ENCODE assay signal across 18 cellular contexts in genomic region chr10:1198453-1199344, GRCh38.
DNase-seq lines count a peak whose midpoint lies in the region; ATAC-seq and TF ChIP-seq lines count a peak whose summit lies in the region.
"Had no signal": no experiment of that assay in that cellular context is flagged by ENCODE, and none has a peak within 500 bp of the region (broad histone marks: within the 10 kb centered on the region; RNA-seq: fewer than 3 reads in every experiment).

No MANE protein-coding gene starts in this region.

- peak; percentile 9 for DNase-seq in NCI-H2171 treated with DMSO at 0.1 percent for 48 hours (lab: John Stamatoyannopoulos, UW)
- DNase-seq in NCI-H2171 (lab: John Stamatoyannopoulos, UW): no peak
- peak; percentile 75 for DNase-seq in NCI-H748 (lab: John Stamatoyannopoulos, UW; ENCODE audit: unreplicated experiment)
- peak in 1 of 2 donors; percentile 56 for DNase-seq in left colon
- no peak for DNase-seq in natural killer cell
- no peak for DNase-seq in stimulated activated CD4-positive, alpha-beta T cell treated with anti-CD3 and anti-CD28 coated beads, Interleukin-2, amount 100 ng/mL, for 24 hours
- DNase-seq: activated CD8-positive, alpha-beta T cell treated with anti-CD3 and anti-CD28 coated beads, Interleukin-2, amount 10 ng/mL, durations not matched to agents 7 days and 5 days; amniotic stem cell; occipital lobe; PC-9 had no signal

- no peak overlapping the region for H3K27ac Mint-ChIP-seq in natural killer cell
- H3K27ac Mint-ChIP-seq: activated CD8-positive, alpha-beta T cell treated with anti-CD3 and anti-CD28 coated beads, Interleukin-2, amount 10 ng/mL, durations not matched to agents 7 days and 5 days; activated T-helper 2 cell treated with anti-CD3 and anti-CD28 coated beads, Interferon-gamma antibody, Interleukin-2, Interleukin-4, amounts not matched to agents 10 μg/mL and 5 μg/mL and 100 μg/mL, durations not matched to agents 14 hours and 24 hours and 36 hours; CD14-positive monocyte; mesothelial cell of epicardium; stimulated activated memory B cell treated with anti-CD40 and anti-IgM and Interleukin-4, amounts not matched to agents 10 μg/mL and 1 μg/mL and 100 μg/mL, for 72 hours had no signal

- peak overlapping the region; percentile 100 for H3K27ac ChIP-seq in temporal lobe (ENCODE audit: low read depth, low read length)
- H3K27ac ChIP-seq: A549, PC-9 had no signal

- intact Hi-C loops in left colon (cut with DNase I, micrococcal nuclease) (no loop called here), natural killer cell (cut with micrococcal nuclease) (no loop called here)

- no peaks in the 10 kb centered on the region for H3K9me3 Mint-ChIP-seq in natural killer cell
- H3K9me3 Mint-ChIP-seq: activated T-helper 2 cell treated with anti-CD3 and anti-CD28 coated beads, Interferon-gamma antibody, Interleukin-2, Interleukin-4, amounts not matched to agents 10 μg/mL and 5 μg/mL and 100 μg/mL, durations not matched to agents 14 hours and 24 hours and 36 hours; stimulated activated memory B cell treated with anti-CD40 and anti-IgM and Interleukin-4, amounts not matched to agents 10 μg/mL and 1 μg/mL and 100 μg/mL, for 72 hours had no signal

- no peaks in the 10 kb centered on the region for H3K4me1 Mint-ChIP-seq in natural killer cell
- H3K4me1 Mint-ChIP-seq: CD14-positive monocyte; mesothelial cell of epicardium; stimulated activated memory B cell treated with anti-CD40 and anti-IgM and Interleukin-4, amounts not matched to agents 10 μg/mL and 1 μg/mL and 100 μg/mL, for 72 hours had no signal

- H3K27me3 Mint-ChIP-seq in natural killer cell (ENCODE audit: low read depth in 2 of 2): peaks cover 5 to 39% of the 10 kb centered on the region in 2 donors

- no peak for TF ChIP-seq CTCF in natural killer cell (IDR thresholded peaks at IDR 0.05)

- peak; percentile 93 for ATAC-seq in left colon
- no peak for ATAC-seq in natural killer cell
- ATAC-seq in GM18502 (IDR thresholded peaks at IDR 0.05; ENCODE audit: poor library complexity, unreplicated experiment): no peak
- ATAC-seq: A549; activated CD8-positive, alpha-beta T cell treated with anti-CD3 and anti-CD28 coated beads, Interleukin-2, amount 10 ng/mL, durations not matched to agents 7 days and 5 days; HCT116 had no signal

- H3K36me3 Mint-ChIP-seq in natural killer cell: no peaks in the 10 kb centered on the region
- H3K36me3 Mint-ChIP-seq: CD14-positive monocyte; mesothelial cell of epicardium; stimulated activated memory B cell treated with anti-CD40 and anti-IgM and Interleukin-4, amounts not matched to agents 10 μg/mL and 1 μg/mL and 100 μg/mL, for 72 hours had no signal

- no peak overlapping the region for H3K4me3 Mint-ChIP-seq in natural killer cell
- H3K4me3 Mint-ChIP-seq: activated CD8-positive, alpha-beta T cell treated with anti-CD3 and anti-CD28 coated beads, Interleukin-2, amount 10 ng/mL, durations not matched to agents 7 days and 5 days; CD14-positive monocyte; mesothelial cell of epicardium; stimulated activated memory B cell treated with anti-CD40 and anti-IgM and Interleukin-4, amounts not matched to agents 10 μg/mL and 1 μg/mL and 100 μg/mL, for 72 hours had no signal

Comparison
In these comparisons a context has a peak if more than half of its experiments do, and no peak if none do; other contexts are left out.
1. DNase-seq: peak in NCI-H2171 treated with DMSO at 0.1 percent for 48 hours (single experiment) and NCI-H748 (single experiment); none in NCI-H2171 (single experiment), natural killer cell (single experiment) and stimulated activated CD4-positive, alpha-beta T cell treated with anti-CD3 and anti-CD28 coated beads, Interleukin-2, amount 100 ng/mL, for 24 hours (0 of 2).